11 cellular contexts compared by ENCODE assay signal in genomic region chr5:95424526-95424925, GRCh38. TPM values are rescaled to one million over a fixed set of nuclear protein-coding genes. Genes with fewer than 3 reads are reported as not detected.
"Had no signal": no experiment of that assay in that cellular context is flagged by ENCODE, and none has a peak within 500 bp of the region (broad histone marks: within the 10 kb centered on the region; RNA-seq: fewer than 3 reads in every experiment).

No MANE protein-coding gene starts in this region.

- ATAC-seq: foreskin keratinocyte; left colon; pancreas; stimulated activated naive CD8-positive, alpha-beta T cell treated with anti-CD3 and anti-CD28 coated beads, Interleukin-15, Interleukin-2, amounts not matched to agents 100 U/mL and 50 U/mL, for 24 hours; upper lobe of right lung had no signal

- FAIRE-seq: astrocyte, pancreas had no signal

- DNase-seq: activated CD4-positive, alpha-beta T cell treated with anti-CD3 and anti-CD28 coated beads for 48 hours; activated naive CD4-positive, alpha-beta T cell treated with Interleukin-2 at 50 U/mL for 16 hours; foreskin keratinocyte; left colon; midbrain; pancreas; stimulated activated CD4-positive, alpha-beta T cell treated with anti-CD3 and anti-CD28 coated beads, Interleukin-12 subunit alpha, Interleukin-12 subunit beta, amount 100 ng/mL, for 4 hours; stimulated activated naive CD8-positive, alpha-beta T cell treated with anti-CD3 and anti-CD28 coated beads, Interleukin-15, Interleukin-2, amounts not matched to agents 100 U/mL and 50 U/mL, for 24 hours; upper lobe of right lung had no signal

RNA-seq across cellular contexts. Expression of gene FAM81B, which starts 33.4 kb away (rescaled TPM):
- polyA plus RNA-seq: cardiac muscle cell, foreskin keratinocyte had no signal
